8 cellular contexts compared by ENCODE assay signal in the genomic region with DNA sequence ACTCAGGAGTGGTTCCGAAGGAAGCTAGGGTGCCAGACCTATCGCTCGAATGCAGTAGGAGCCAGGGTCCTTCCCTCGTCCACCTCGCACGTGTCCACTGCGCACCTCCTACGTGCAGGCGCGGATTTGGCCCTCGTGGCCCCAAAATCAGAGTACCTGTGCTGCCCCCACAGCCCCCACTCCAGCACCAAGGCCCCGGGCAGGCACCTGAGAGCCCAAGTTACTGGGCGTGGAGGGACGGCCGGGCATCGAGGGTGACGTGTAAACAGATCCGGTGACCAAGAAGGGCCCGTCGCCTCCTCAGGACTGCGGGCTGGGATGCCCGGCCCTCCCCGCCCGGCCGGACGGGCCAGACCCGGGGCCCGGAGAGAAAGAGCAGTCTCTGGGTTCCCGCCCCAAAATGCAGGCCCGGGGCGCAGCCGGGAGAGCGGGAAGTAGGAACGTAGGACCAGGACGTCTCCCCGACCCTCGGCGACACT. TPM values are rescaled to one million over a fixed set of nuclear protein-coding genes. Genes with fewer than 3 reads are reported as not detected.
DNase-seq lines count a peak whose midpoint lies in the region; ATAC-seq and TF ChIP-seq lines count a peak whose summit lies in the region.

No MANE protein-coding gene starts in this region.

- H3K4me1 ChIP-seq in HUES48 (ENCODE audit: control insufficient read depth, insufficient read depth, low read length) (no peaks in the 10 kb centered on the region), liver (ENCODE audit: control insufficient read depth in 4 of 4, insufficient read depth in 4 of 4, low read length in 3 of 4) (peaks cover 5 to 27% (median 12%) of the 10 kb centered on the region in 4 donors)

- no peaks in the 10 kb centered on the region for H3K9me3 ChIP-seq in HUES48 (ENCODE audit: control insufficient read depth, insufficient read depth, low read length)
- H3K9me3 ChIP-seq in liver (ENCODE audit: control insufficient read depth in 4 of 4, low read length in 3 of 4): no peaks in the 10 kb centered on the region

- H3K27me3 Mint-ChIP-seq in brain: peaks cover 9% of the 10 kb centered on the region
- H3K27me3 Mint-ChIP-seq in type B pancreatic cell: peaks cover 3% of the 10 kb centered on the region

- DNase-seq in type B pancreatic cell (ENCODE audit: extremely low spot score, unreplicated experiment): no peak
- no peak for DNase-seq in hippocampal formation (lab: John Stamatoyannopoulos, UW)
- DNase-seq in NOMO-1 (lab: John Stamatoyannopoulos, UW; ENCODE audit: unreplicated experiment in 2 of 2): no peak

- H3K9me3 Mint-ChIP-seq in brain: peaks cover 0 to 7% (median 0%) of the 10 kb centered on the region in 5 experiments
- H3K9me3 Mint-ChIP-seq in type B pancreatic cell: no peaks in the 10 kb centered on the region

- peak; percentile 11 for ATAC-seq in GM18909 (IDR thresholded peaks at IDR 0.05; ENCODE audit: poor library complexity, unreplicated experiment)
- ATAC-seq in GM18858 (IDR thresholded peaks at IDR 0.05; ENCODE audit: unreplicated experiment): no peak

- 1% methylated on average over 38 of the region's 38 CpGs for WGBS in liver

- H3K9ac ChIP-seq in HUES48 (ENCODE audit: low read depth, low read length) (peak overlapping the region; percentile 32; the same call in 1 of the 2 replicates), liver (ENCODE audit: low read depth in 1 of 2, low read length in 2 of 2) (peak overlapping the region; percentile 54 to 81)

- no peaks in the 10 kb centered on the region; the same call in 1 of the 2 replicates for H3K27me3 ChIP-seq in HUES48 (ENCODE audit: control insufficient read depth, insufficient read depth, low read length)
- H3K27me3 ChIP-seq in liver (ENCODE audit: control insufficient read depth in 4 of 4, insufficient read depth in 4 of 4, low read length in 3 of 4): no peaks in the 10 kb centered on the region

- H3K4me1 Mint-ChIP-seq in brain (peaks cover 24% of the 10 kb centered on the region), type B pancreatic cell (ENCODE audit: unreplicated experiment) (peaks cover 4% of the 10 kb centered on the region)

- peaks cover 35% of the 10 kb centered on the region for H3K36me3 ChIP-seq in HUES48 (ENCODE audit: control insufficient read depth, insufficient read depth, low read length)
- H3K36me3 ChIP-seq in liver (ENCODE audit: control insufficient read depth in 4 of 4, insufficient read depth in 3 of 4, low read depth in 1 of 4, low read length in 3 of 4): peaks cover 2 to 28% (median 10%) of the 10 kb centered on the region in 4 donors

- H3K27ac ChIP-seq in HUES48 (ENCODE audit: low read depth, low read length) (peak overlapping the region; percentile 37), liver (ENCODE audit: low read depth in 1 of 2, low read length in 2 of 2) (peak overlapping the region; percentile 45 to 76)

- H3K4me3 ChIP-seq in HUES48 (ENCODE audit: low read depth, low read length) (peak overlapping the region; percentile 77), liver (ENCODE audit: low read depth in 1 of 3, low read length in 3 of 3) (peak overlapping the region; percentile 76 to 92 (median 87))

- peaks cover 4% of the 10 kb centered on the region for H3K36me3 Mint-ChIP-seq in brain
- peaks cover 4% of the 10 kb centered on the region for H3K36me3 Mint-ChIP-seq in type B pancreatic cell

- H3K27ac Mint-ChIP-seq in brain: peak overlapping the region in 3 of 5 experiments; percentile 41 to 76 (median 43)
- H3K27ac Mint-ChIP-seq in type B pancreatic cell: no peak overlapping the region

- peak overlapping the region; percentile 86 to 90 (median 88) for H3K4me3 Mint-ChIP-seq in brain
- peak overlapping the region; percentile 91 for H3K4me3 Mint-ChIP-seq in type B pancreatic cell

- no peak for TF ChIP-seq RAD21 in liver (IDR thresholded peaks at IDR 0.05)

- TF ChIP-seq CTCF in brain (conservative IDR thresholded peaks at IDR 0.05): no peak
- no peak for TF ChIP-seq CTCF in liver (IDR thresholded peaks at IDR 0.05; ENCODE audit: low read depth, low read length, missing input control)
- TF ChIP-seq CTCF in type B pancreatic cell (conservative IDR thresholded peaks at IDR 0.05): no peak

TF ChIP-seq in liver, 16 proteins besides CTCF, POLR2A, EP300 and RAD21 (continues in another document):
- TF ChIP-seq EGR1 (IDR thresholded peaks at IDR 0.05; ENCODE audit: low read depth in 2 of 2): no peak
- no peak for TF ChIP-seq JUND (IDR thresholded peaks at IDR 0.05)
- TF ChIP-seq, protein P1, sequence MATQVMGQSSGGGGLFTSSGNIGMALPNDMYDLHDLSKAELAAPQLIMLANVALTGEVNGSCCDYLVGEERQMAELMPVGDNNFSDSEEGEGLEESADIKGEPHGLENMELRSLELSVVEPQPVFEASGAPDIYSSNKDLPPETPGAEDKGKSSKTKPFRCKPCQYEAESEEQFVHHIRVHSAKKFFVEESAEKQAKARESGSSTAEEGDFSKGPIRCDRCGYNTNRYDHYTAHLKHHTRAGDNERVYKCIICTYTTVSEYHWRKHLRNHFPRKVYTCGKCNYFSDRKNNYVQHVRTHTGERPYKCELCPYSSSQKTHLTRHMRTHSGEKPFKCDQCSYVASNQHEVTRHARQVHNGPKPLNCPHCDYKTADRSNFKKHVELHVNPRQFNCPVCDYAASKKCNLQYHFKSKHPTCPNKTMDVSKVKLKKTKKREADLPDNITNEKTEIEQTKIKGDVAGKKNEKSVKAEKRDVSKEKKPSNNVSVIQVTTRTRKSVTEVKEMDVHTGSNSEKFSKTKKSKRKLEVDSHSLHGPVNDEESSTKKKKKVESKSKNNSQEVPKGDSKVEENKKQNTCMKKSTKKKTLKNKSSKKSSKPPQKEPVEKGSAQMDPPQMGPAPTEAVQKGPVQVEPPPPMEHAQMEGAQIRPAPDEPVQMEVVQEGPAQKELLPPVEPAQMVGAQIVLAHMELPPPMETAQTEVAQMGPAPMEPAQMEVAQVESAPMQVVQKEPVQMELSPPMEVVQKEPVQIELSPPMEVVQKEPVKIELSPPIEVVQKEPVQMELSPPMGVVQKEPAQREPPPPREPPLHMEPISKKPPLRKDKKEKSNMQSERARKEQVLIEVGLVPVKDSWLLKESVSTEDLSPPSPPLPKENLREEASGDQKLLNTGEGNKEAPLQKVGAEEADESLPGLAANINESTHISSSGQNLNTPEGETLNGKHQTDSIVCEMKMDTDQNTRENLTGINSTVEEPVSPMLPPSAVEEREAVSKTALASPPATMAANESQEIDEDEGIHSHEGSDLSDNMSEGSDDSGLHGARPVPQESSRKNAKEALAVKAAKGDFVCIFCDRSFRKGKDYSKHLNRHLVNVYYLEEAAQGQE (IDR thresholded peaks at IDR 0.05): no peak
- TF ChIP-seq GABPA (IDR thresholded peaks at IDR 0.05 in 1 of 2, conservative IDR thresholded peaks at IDR 0.05 in 1 of 2): no peak
- no peak for TF ChIP-seq NR2F2 (IDR thresholded peaks at IDR 0.05)
- no peak for TF ChIP-seq TAF1 (conservative IDR thresholded peaks at IDR 0.05)
- TF ChIP-seq FOXA2 (IDR thresholded peaks at IDR 0.05): no peak
- TF ChIP-seq, protein P2, sequence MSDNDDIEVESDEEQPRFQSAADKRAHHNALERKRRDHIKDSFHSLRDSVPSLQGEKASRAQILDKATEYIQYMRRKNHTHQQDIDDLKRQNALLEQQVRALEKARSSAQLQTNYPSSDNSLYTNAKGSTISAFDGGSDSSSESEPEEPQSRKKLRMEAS (IDR thresholded peaks at IDR 0.05): no peak
- TF ChIP-seq, protein P3, sequence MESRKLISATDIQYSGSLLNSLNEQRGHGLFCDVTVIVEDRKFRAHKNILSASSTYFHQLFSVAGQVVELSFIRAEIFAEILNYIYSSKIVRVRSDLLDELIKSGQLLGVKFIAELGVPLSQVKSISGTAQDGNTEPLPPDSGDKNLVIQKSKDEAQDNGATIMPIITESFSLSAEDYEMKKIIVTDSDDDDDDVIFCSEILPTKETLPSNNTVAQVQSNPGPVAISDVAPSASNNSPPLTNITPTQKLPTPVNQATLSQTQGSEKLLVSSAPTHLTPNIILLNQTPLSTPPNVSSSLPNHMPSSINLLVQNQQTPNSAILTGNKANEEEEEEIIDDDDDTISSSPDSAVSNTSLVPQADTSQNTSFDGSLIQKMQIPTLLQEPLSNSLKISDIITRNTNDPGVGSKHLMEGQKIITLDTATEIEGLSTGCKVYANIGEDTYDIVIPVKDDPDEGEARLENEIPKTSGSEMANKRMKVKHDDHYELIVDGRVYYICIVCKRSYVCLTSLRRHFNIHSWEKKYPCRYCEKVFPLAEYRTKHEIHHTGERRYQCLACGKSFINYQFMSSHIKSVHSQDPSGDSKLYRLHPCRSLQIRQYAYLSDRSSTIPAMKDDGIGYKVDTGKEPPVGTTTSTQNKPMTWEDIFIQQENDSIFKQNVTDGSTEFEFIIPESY (IDR thresholded peaks at IDR 0.05): no peak
- TF ChIP-seq, protein P4, sequence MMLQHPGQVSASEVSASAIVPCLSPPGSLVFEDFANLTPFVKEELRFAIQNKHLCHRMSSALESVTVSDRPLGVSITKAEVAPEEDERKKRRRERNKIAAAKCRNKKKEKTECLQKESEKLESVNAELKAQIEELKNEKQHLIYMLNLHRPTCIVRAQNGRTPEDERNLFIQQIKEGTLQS (IDR thresholded peaks at IDR 0.05): no peak
- TF ChIP-seq FOXA1 (IDR thresholded peaks at IDR 0.05): no peak
- TF ChIP-seq HNF4G (IDR thresholded peaks at IDR 0.05): no peak
- TF ChIP-seq RXRA (IDR thresholded peaks at IDR 0.05): no peak
- TF ChIP-seq SP1 (IDR thresholded peaks at IDR 0.05): no peak
- TF ChIP-seq HNF4A (conservative IDR thresholded peaks at IDR 0.05): no peak

RNA-seq across cellular contexts. Expression of a gene that starts 0.5 kb away (rescaled TPM):
- polyA plus RNA-seq in brain (ENCODE audit: insufficient read depth, low read depth, low replicate concordance) (153 TPM), liver (10 to 100 TPM; 70.5 to 97.2 TPM)
- total RNA-seq in liver (100 to 1,000 TPM in 1 of 2 donors, 10 to 100 TPM in 1; 62.0 to 395 TPM), type B pancreatic cell (ENCODE audit: low replicate concordance) (137 and 169 TPM in 2 replicates)

RNA-seq across cellular contexts. Expression of a gene that starts 15.7 kb away (rescaled TPM):
- 304 TPM for polyA plus RNA-seq in brain (ENCODE audit: insufficient read depth, low read depth, low replicate concordance)
- 10 to 100 TPM in 1 of 2 donors, not detected in 1; 17.0 TPM for total RNA-seq in liver
- under 1 TPM; 0.05 to 0.06 TPM for polyA plus RNA-seq in liver
- 10.3 and 12.3 TPM in 2 replicates for total RNA-seq in type B pancreatic cell (ENCODE audit: low replicate concordance)

RNA-seq across cellular contexts. Expression of a gene that starts 21.0 kb away (rescaled TPM):
- polyA plus RNA-seq in brain (ENCODE audit: insufficient read depth, low read depth, low replicate concordance): 164 TPM
- total RNA-seq in liver: 100 to 1,000 TPM in 1 of 2 donors, 10 to 100 TPM in 1; 90.9 to 166 TPM
- polyA plus RNA-seq in liver: 100 to 1,000 TPM; 127 to 139 TPM
- total RNA-seq in type B pancreatic cell (ENCODE audit: low replicate concordance): 183 and 236 TPM in 2 replicates

RNA-seq across cellular contexts. Expression of a gene that starts 39.5 kb away (rescaled TPM):
- 62.5 TPM for polyA plus RNA-seq in brain (ENCODE audit: insufficient read depth, low read depth, low replicate concordance)
- total RNA-seq in liver: 1 to 10 TPM in 1 of 2 donors, under 1 TPM in 1; 0.08 to 1.1 TPM
- under 1 TPM in 1 of 2 donors, not detected in 1; 0.18 TPM for polyA plus RNA-seq in liver
- total RNA-seq in type B pancreatic cell (ENCODE audit: low replicate concordance): 13.3 and 34.7 TPM in 2 replicates

RNA-seq across cellular contexts. Expression of a gene that starts 56.2 kb away (rescaled TPM):
- polyA plus RNA-seq in brain (ENCODE audit: insufficient read depth, low read depth, low replicate concordance) (0.34 TPM), liver (under 1 TPM in 1 of 2 donors, not detected in 1; 0.14 TPM)
- total RNA-seq in liver (1,000 to 10,000 TPM in 1 of 2 donors, not detected in 1; 1,478 TPM), type B pancreatic cell (ENCODE audit: low replicate concordance) (not detected in 2 replicates)
